1 cellular context compared by ENCODE assay signal in genomic region chr7:150483499-150483898, GRCh38.
TF ChIP-seq lines count a peak whose summit lies in the region.

No MANE protein-coding gene starts in this region.

TF ChIP-seq in K562, 482 proteins besides CTCF, POLR2A, EP300 and RAD21:
- TF ChIP-seq MAFK (IDR thresholded peaks at IDR 0.05; ENCODE audit: low read length) = peak; percentile 65
- TF ChIP-seq ZNF316 (IDR thresholded peaks at IDR 0.05) = peak; percentile 76
- TF ChIP-seq MAFF (IDR thresholded peaks at IDR 0.05; ENCODE audit: low read length) = peak; percentile 59
- TF ChIP-seq MAFG (tag; conservative IDR thresholded peaks at IDR 0.05) = peak; percentile 60
- TF ChIP-seq C11orf30 (IDR thresholded peaks at IDR 0.05; ENCODE audit: low read depth) = peak; percentile 73; the same call in 1 of the 2 replicates
